ENCODE assay signal across 8 cellular contexts in the genomic region with DNA sequence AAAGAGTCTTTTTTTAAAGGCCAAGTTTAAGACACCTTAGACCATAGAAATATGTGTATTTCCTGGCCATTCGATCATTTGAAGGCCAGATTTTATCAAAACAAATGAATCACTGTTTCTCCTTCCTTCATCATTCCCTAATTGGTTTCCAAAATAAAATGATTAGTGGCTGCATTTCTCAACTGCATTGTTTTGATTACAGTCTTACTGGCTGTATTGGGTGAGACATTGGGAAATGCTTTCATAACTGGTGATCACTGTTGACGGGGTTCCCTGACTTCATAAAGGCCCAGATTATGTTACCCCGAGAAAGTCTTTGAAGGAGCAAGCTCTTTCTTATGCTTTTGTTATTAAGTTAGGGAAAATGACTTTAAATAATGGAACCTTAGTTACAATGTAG. TPM values are rescaled to one million over a fixed set of nuclear protein-coding genes. Genes with fewer than 3 reads are reported as not detected.
A peak's percentile ranks its signal among the peaks of the same experiment; 100 is the strongest.
DNase-seq lines count a peak whose midpoint lies in the region; ATAC-seq, FAIRE-seq and TF ChIP-seq lines count a peak whose summit lies in the region.
"Not testable (repeated sequence)": the region's sequence is repeated elsewhere in the genome, so short reads cannot be mapped to it uniquely, and the experiment has no call there.

No MANE protein-coding gene starts in this region.

- WGBS in SK-N-SH (ENCODE audit: low lambda C conversion rate), result 57% methylated on average over 3 of the region's 3 CpGs
- WGBS in heart left ventricle, 4 donors, result 70 to 76% (median 73%) methylated on average over 3 of the region's 3 CpGs

- POLR2A ChIA-PET in SK-N-SH (lab: Yijun Ruan, JAX), result not testable (repeated sequence)

- not testable (repeated sequence) for H3K9me2 ChIP-seq in SK-N-SH

- not testable (repeated sequence) for H3K36me3 ChIP-seq in SK-N-SH (replicated peaks in 1 of 2; ENCODE audit: control insufficient read depth in 1 of 2, insufficient read depth in 2 of 2, low read length in 1 of 2); bronchial epithelial cell (ENCODE audit: control insufficient read depth, insufficient read depth, low read length); fibroblast of lung (ENCODE audit: control insufficient read depth, insufficient read depth, low read length); heart left ventricle; muscle layer of duodenum (ENCODE audit: control insufficient read depth in 1 of 2, insufficient read depth in 2 of 2, low read length in 2 of 2); uterus

- H3K79me2 ChIP-seq in SK-N-SH (ENCODE audit: insufficient read depth) (peaks cover 47% of the 10 kb centered on the region), fibroblast of lung (ENCODE audit: control insufficient read depth, insufficient read depth, low read length) (peaks cover 11% of the 10 kb centered on the region)

- not testable (repeated sequence) for TF ChIP-seq CTCF in SK-N-SH (IDR thresholded peaks at IDR 0.05); bronchial epithelial cell (IDR thresholded peaks at IDR 0.05; ENCODE audit: insufficient read depth, low read length, severe bottlenecking); fibroblast of lung (conservative IDR thresholded peaks at IDR 0.05 in 1 of 2, IDR thresholded peaks at IDR 0.05 in 1 of 2; ENCODE audit: low read depth in 1 of 2, low read length in 2 of 2); heart left ventricle (IDR thresholded peaks at IDR 0.05); uterus (IDR thresholded peaks at IDR 0.05)

- DNase-seq in EH (ENCODE audit: low read depth) (peak; percentile 75), bronchial epithelial cell (ENCODE audit: low read depth) (peak; percentile 4), fibroblast of lung (ENCODE audit: low read depth in 2 of 2) (peak; percentile 72 to 88)
- not testable (repeated sequence) for DNase-seq in SK-N-SH, heart left ventricle, uterus

- H3K4me1 ChIP-seq in SK-N-SH (ENCODE audit: control insufficient read depth in 1 of 2, insufficient read depth in 2 of 2, low read depth in 1 of 2, low read length in 1 of 2); muscle layer of duodenum (ENCODE audit: control insufficient read depth in 1 of 2, insufficient read depth in 2 of 2, low read length in 2 of 2); uterus: not testable (repeated sequence)
- H3K4me1 ChIP-seq in fibroblast of lung (ENCODE audit: control insufficient read depth, extremely low read depth, insufficient read depth, low read length) (peaks cover 11% of the 10 kb centered on the region), heart left ventricle (peaks cover 0 to 17% (median 9%) of the 10 kb centered on the region in 12 donors)

- TF ChIP-seq EP300 in SK-N-SH (IDR thresholded peaks at IDR 0.05; ENCODE audit: borderline replicate concordance in 1 of 2, low read depth in 1 of 2, low read length in 1 of 2), result not testable (repeated sequence)

- not testable (repeated sequence) for H4K20me1 ChIP-seq in SK-N-SH (ENCODE audit: insufficient read depth); fibroblast of lung (ENCODE audit: control insufficient read depth, extremely low read depth, insufficient read depth, low read length)

- peak in 1 of 4 donors; percentile 68 for ATAC-seq in heart left ventricle

- intact Hi-C loops in heart left ventricle (cut with DNase I); uterus (cut with DNase I; ENCODE audit: low total_unique reads): not testable (repeated sequence)

- H3K9me3 ChIP-seq in SK-N-SH; fibroblast of lung (ENCODE audit: control insufficient read depth, insufficient read depth, low read depth, low read length); heart left ventricle; muscle layer of duodenum (ENCODE audit: control insufficient read depth in 1 of 2, low read length in 2 of 2); uterus: not testable (repeated sequence)

- not testable (repeated sequence) for H2AFZ ChIP-seq in SK-N-SH (ENCODE audit: low read depth); fibroblast of lung (ENCODE audit: low read length)

- peak overlapping the region; percentile 24 to 80 for H3K27ac ChIP-seq in SK-N-SH (ENCODE audit: low read depth in 2 of 2, low read length in 1 of 2)
- peak overlapping the region; percentile 74 for H3K27ac ChIP-seq in fibroblast of lung (ENCODE audit: insufficient read depth, low read length)
- peak overlapping the region in 7 of 12 donors; percentile 5 to 74 (median 39) for H3K27ac ChIP-seq in heart left ventricle
- H3K27ac ChIP-seq in muscle layer of duodenum (ENCODE audit: low read length), result peak overlapping the region; percentile 72
- H3K27ac ChIP-seq in skin epidermis, result peak overlapping the region in 17 of 21 experiments; percentile 2 to 82 (median 63)
- H3K27ac ChIP-seq in uterus, result peak overlapping the region; percentile 67 to 69

- not testable (repeated sequence) for H3K27me3 ChIP-seq in SK-N-SH (ENCODE audit: insufficient read depth); bronchial epithelial cell (ENCODE audit: control insufficient read depth, insufficient read depth, low read length); fibroblast of lung (ENCODE audit: control insufficient read depth, insufficient read depth, low read length); heart left ventricle; muscle layer of duodenum (ENCODE audit: low read depth, low read length); uterus

- not testable (repeated sequence) for TF ChIP-seq POLR2A in heart left ventricle (IDR thresholded peaks at IDR 0.05); uterus (IDR thresholded peaks at IDR 0.05)

- H3F3A ChIP-seq in SK-N-SH (replicated peaks; ENCODE audit: insufficient read depth), result not testable (repeated sequence)

- FAIRE-seq in bronchial epithelial cell (lab: Jason Lieb, UNC), result not testable (repeated sequence)

- H3K4me3 ChIP-seq in SK-N-SH (ENCODE audit: low read depth in 2 of 2, low read length in 1 of 2); bronchial epithelial cell (ENCODE audit: low read depth, low read length); fibroblast of lung (replicated peaks in 1 of 4; ENCODE audit: control extremely low read depth in 1 of 4, insufficient read depth in 1 of 4, low read depth in 3 of 4, low read length in 4 of 4); heart left ventricle; muscle layer of duodenum (ENCODE audit: low read depth in 1 of 2, low read length in 2 of 2); skin epidermis; uterus: not testable (repeated sequence)

- CTCF ChIA-PET in SK-N-SH (lab: Yijun Ruan, JAX), result not testable (repeated sequence)

- TF ChIP-seq RAD21 in SK-N-SH (IDR thresholded peaks at IDR 0.05; ENCODE audit: low read length), result not testable (repeated sequence)

- H3K9ac ChIP-seq in SK-N-SH; fibroblast of lung (ENCODE audit: insufficient read depth, low read length): not testable (repeated sequence)

- H3K4me2 ChIP-seq in SK-N-SH (peak overlapping the region; percentile 12; the same call in 1 of the 2 replicates), fibroblast of lung (ENCODE audit: extremely low read depth, insufficient read depth, low read length) (peak overlapping the region; percentile 46)

RNA-seq across cellular contexts. Expression of a gene that starts 40.6 kb away (rescaled TPM):
- polyA plus RNA-seq in SK-N-SH (2012; rRNA removed) (23.5 and 24.6 TPM in 2 replicates), fibroblast of lung (44.3 and 46.6 TPM in 2 replicates), heart left ventricle (10 to 100 TPM; 13.2 to 29.7 TPM)
- polyA plus RNA-seq in SK-N-SH (2012; cell fraction: cytosol; rRNA removed), result 16.8 and 22.1 TPM in 2 replicates
- polyA plus RNA-seq in SK-N-SH (2012; cell fraction: nucleus; rRNA removed), result 46.2 and 46.5 TPM in 2 replicates
- total RNA-seq in bronchial epithelial cell (17.6 and 20.1 TPM in 2 replicates), fibroblast of lung (47.8 and 65.4 TPM in 2 replicates), heart left ventricle (10 to 100 TPM; 27.2 to 49.8 (median 34.1) TPM), uterus (100 to 1,000 TPM in 1 of 4 donors, 10 to 100 TPM in 3; 22.5 to 117 (median 57.8) TPM)
- polyA plus RNA-seq in fibroblast of lung (2012), result 61.9 and 70.2 TPM in 2 replicates
- 142 and 174 TPM in 2 replicates for polyA minus RNA-seq in fibroblast of lung (ENCODE audit: low replicate concordance)
